1 cellular context compared by ENCODE assay signal in the genomic region with DNA sequence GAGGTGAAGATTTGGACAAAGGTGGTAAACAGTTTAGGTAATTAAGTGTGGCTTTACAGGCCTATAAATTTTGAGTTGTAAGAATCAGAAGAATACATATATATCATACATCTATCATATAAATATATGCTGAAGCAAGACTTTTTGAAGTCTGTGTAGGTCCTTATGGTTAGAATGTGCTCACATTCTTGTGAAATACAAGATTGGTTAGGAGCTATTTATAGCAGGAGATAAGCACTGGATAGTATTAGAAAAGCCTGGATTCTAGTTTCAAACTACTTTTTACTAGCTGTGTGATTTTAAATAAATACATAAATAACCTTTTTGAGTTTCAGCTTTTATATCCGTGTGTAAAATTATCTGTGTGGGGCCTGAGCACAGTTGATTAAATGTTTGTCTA.
TF ChIP-seq lines count a peak whose summit lies in the region.

No MANE protein-coding gene starts in this region.

TF ChIP-seq in HepG2, 621 proteins besides CTCF, POLR2A, EP300 and RAD21:
- no peak for TF ChIP-seq ZNF639 (CRISPR knock-in tag; conservative IDR thresholded peaks at IDR 0.05)
- TF ChIP-seq, protein P1, sequence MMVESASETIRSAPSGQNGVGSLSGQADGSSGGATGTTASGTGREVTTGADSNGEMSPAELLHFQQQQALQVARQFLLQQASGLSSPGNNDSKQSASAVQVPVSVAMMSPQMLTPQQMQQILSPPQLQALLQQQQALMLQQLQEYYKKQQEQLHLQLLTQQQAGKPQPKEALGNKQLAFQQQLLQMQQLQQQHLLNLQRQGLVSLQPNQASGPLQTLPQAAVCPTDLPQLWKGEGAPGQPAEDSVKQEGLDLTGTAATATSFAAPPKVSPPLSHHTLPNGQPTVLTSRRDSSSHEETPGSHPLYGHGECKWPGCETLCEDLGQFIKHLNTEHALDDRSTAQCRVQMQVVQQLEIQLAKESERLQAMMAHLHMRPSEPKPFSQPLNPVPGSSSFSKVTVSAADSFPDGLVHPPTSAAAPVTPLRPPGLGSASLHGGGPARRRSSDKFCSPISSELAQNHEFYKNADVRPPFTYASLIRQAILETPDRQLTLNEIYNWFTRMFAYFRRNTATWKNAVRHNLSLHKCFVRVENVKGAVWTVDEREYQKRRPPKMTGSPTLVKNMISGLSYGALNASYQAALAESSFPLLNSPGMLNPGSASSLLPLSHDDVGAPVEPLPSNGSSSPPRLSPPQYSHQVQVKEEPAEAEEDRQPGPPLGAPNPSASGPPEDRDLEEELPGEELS (CRISPR knock-in tag; IDR thresholded peaks at IDR 0.05), result no peak
- no peak for TF ChIP-seq ZNF510 (CRISPR knock-in tag; IDR thresholded peaks at IDR 0.05; ENCODE audit: low read depth)
- no peak for TF ChIP-seq THAP8 (CRISPR knock-in tag; IDR thresholded peaks at IDR 0.05; ENCODE audit: borderline replicate concordance)
- TF ChIP-seq NFATC3 (CRISPR knock-in tag; IDR thresholded peaks at IDR 0.05), result no peak
- no peak for TF ChIP-seq ZNF674 (CRISPR knock-in tag; IDR thresholded peaks at IDR 0.05; ENCODE audit: low read depth)
- TF ChIP-seq ZNF782 (CRISPR knock-in tag; IDR thresholded peaks at IDR 0.05; ENCODE audit: borderline replicate concordance), result no peak
- no peak for TF ChIP-seq ZNF296 (CRISPR knock-in tag; conservative IDR thresholded peaks at IDR 0.05)
- no peak for TF ChIP-seq WIZ (CRISPR knock-in tag; IDR thresholded peaks at IDR 0.05)
- no peak for TF ChIP-seq ZFP90 (CRISPR knock-in tag; IDR thresholded peaks at IDR 0.05; ENCODE audit: borderline replicate concordance)
- no peak for TF ChIP-seq ZNF672 (CRISPR knock-in tag; IDR thresholded peaks at IDR 0.05)
